In genomic region chr1:231885209-231885854, GRCh38 we compare ENCODE assay signal across 24 cellular contexts.
A peak's percentile ranks its signal among the peaks of the same experiment; 100 is the strongest.
DNase-seq lines count a peak whose midpoint lies in the region; ATAC-seq and TF ChIP-seq lines count a peak whose summit lies in the region.
"Had no signal": no experiment of that assay in that cellular context is flagged by ENCODE, and none has a peak within 500 bp of the region (broad histone marks: within the 10 kb centered on the region; RNA-seq: fewer than 3 reads in every experiment).

No MANE protein-coding gene starts in this region.

- intact Hi-C loops in uterus (cut with DNase I; ENCODE audit: low total_unique reads) = no loop called here

- H3K4me1 Mint-ChIP-seq in T-cell = peaks cover 6 to 21% (median 7%) of the 10 kb centered on the region in 3 donors
- H3K4me1 Mint-ChIP-seq: activated naive CD8-positive, alpha-beta T cell treated with anti-CD3 and anti-CD28 coated beads for 36 hours; B cell had no signal

- POLR2A ChIA-PET in SK-N-SH (lab: Yijun Ruan, JAX) (no interaction called here), T-cell (lab: Charles Lee) (no interaction called here)

- H3K9ac ChIP-seq in SK-N-SH = no peak overlapping the region

- no peaks in the 10 kb centered on the region for H3K9me3 Mint-ChIP-seq in T-cell
- H3K9me3 Mint-ChIP-seq: activated CD8-positive, alpha-beta T cell treated with anti-CD3 and anti-CD28 coated beads for 36 hours; activated naive CD8-positive, alpha-beta T cell treated with anti-CD3 and anti-CD28 coated beads for 36 hours; activated T-cell treated with anti-CD3 and anti-CD28 coated beads, Interleukin-2, amount 50 U/mL, for 72 hours; GM23338; WTC11 had no signal

- H3K36me3 Mint-ChIP-seq in T-cell = peaks cover 29% of the 10 kb centered on the region
- H3K36me3 Mint-ChIP-seq: activated naive CD8-positive, alpha-beta T cell treated with anti-CD3 and anti-CD28 coated beads for 36 hours; WTC11 had no signal

- no peak for TF ChIP-seq POLR2A in uterus (IDR thresholded peaks at IDR 0.05)

- H3K9me3 ChIP-seq in SK-N-SH = no peaks in the 10 kb centered on the region
- H3K9me3 ChIP-seq in osteoblast (ENCODE audit: low read depth, low read length) = no peaks in the 10 kb centered on the region
- no peaks in the 10 kb centered on the region for H3K9me3 ChIP-seq in uterus
- H3K9me3 ChIP-seq: left ventricle myocardium inferior had no signal

- H3K79me2 ChIP-seq in SK-N-SH (ENCODE audit: insufficient read depth) (no peaks in the 10 kb centered on the region), osteoblast (ENCODE audit: insufficient read depth, low read length) (no peaks in the 10 kb centered on the region)

- H3K4me2 ChIP-seq in SK-N-SH (no peak overlapping the region), osteoblast (ENCODE audit: insufficient read depth, low read length) (peak overlapping the region; percentile 14)
- H3K4me2 ChIP-seq: GM23338 had no signal

- H3K27me3 ChIP-seq in SK-N-SH (ENCODE audit: insufficient read depth) (no peaks in the 10 kb centered on the region), osteoblast (ENCODE audit: insufficient read depth, low read length) (no peaks in the 10 kb centered on the region), uterus (no peaks in the 10 kb centered on the region)
- H3K27me3 ChIP-seq: foreskin keratinocyte had no signal

- ATAC-seq in GM21528 (IDR thresholded peaks at IDR 0.05; ENCODE audit: low FRiP score, unreplicated experiment) (no peak), HG02798 (IDR thresholded peaks at IDR 0.05; ENCODE audit: poor library complexity, unreplicated experiment) (no peak), T-cell (replicated peaks in 1 of 4) (no peak)
- ATAC-seq: activated CD8-positive, alpha-beta T cell treated with anti-CD3 and anti-CD28 coated beads for 36 hours; activated T-cell treated with anti-CD3 and anti-CD28 coated beads, Interleukin-2, amount 50 U/mL, for 72 hours; foreskin keratinocyte; GM12878; GM23338; WTC11 had no signal

- 59% methylated on average over 7 of the region's 7 CpGs for WGBS in SK-N-SH (ENCODE audit: low lambda C conversion rate)

- H3K27ac ChIP-seq in SK-N-SH (ENCODE audit: low read depth in 2 of 2, low read length in 1 of 2) (peak overlapping the region in 1 of 2 experiments; percentile 34; a peak in 3 of 4 replicates), osteoblast (ENCODE audit: low read depth, low read length) (no peak overlapping the region), uterus (no peak overlapping the region)
- H3K27ac ChIP-seq: foreskin keratinocyte, HL-60, left ventricle myocardium inferior, skin epidermis had no signal

- TF ChIP-seq EP300 in SK-N-SH (IDR thresholded peaks at IDR 0.05; ENCODE audit: borderline replicate concordance in 1 of 2, low read depth in 1 of 2, low read length in 1 of 2) = no peak

- H3K27me3 Mint-ChIP-seq in T-cell = no peaks in the 10 kb centered on the region
- H3K27me3 Mint-ChIP-seq: activated CD8-positive, alpha-beta T cell treated with anti-CD3 and anti-CD28 coated beads for 36 hours; activated naive CD8-positive, alpha-beta T cell treated with anti-CD3 and anti-CD28 coated beads for 36 hours; B cell had no signal

- H2AFZ ChIP-seq in SK-N-SH (ENCODE audit: low read depth) (no peak overlapping the region), osteoblast (ENCODE audit: low read length) (no peak overlapping the region)
- H2AFZ ChIP-seq: GM23338 had no signal

- no peaks in the 10 kb centered on the region for H3K9me2 ChIP-seq in SK-N-SH

- no peak for TF ChIP-seq RAD21 in SK-N-SH (IDR thresholded peaks at IDR 0.05; ENCODE audit: low read length)

- no peak overlapping the region for H3K4me3 ChIP-seq in SK-N-SH (ENCODE audit: low read depth in 2 of 2, low read length in 1 of 2)
- no peak overlapping the region for H3K4me3 ChIP-seq in osteoblast (ENCODE audit: insufficient read depth, low read length)
- H3K4me3 ChIP-seq in uterus = no peak overlapping the region
- H3K4me3 ChIP-seq: GM12878, GM23338, left ventricle myocardium inferior, skin epidermis had no signal

- H4K20me1 ChIP-seq in SK-N-SH (ENCODE audit: insufficient read depth) = no peaks in the 10 kb centered on the region
- H4K20me1 ChIP-seq in osteoblast (ENCODE audit: insufficient read depth, low read length) = no peaks in the 10 kb centered on the region

- H3K36me3 ChIP-seq in SK-N-SH (replicated peaks in 1 of 2; ENCODE audit: control insufficient read depth in 1 of 2, insufficient read depth in 2 of 2, low read length in 1 of 2) = no peaks in the 10 kb centered on the region
- H3K36me3 ChIP-seq in osteoblast (ENCODE audit: insufficient read depth, low read length) = no peaks in the 10 kb centered on the region
- no peaks in the 10 kb centered on the region for H3K36me3 ChIP-seq in uterus
- H3K36me3 ChIP-seq: left ventricle myocardium inferior had no signal

- H3K4me3 Mint-ChIP-seq in T-cell = no peak overlapping the region
- H3K4me3 Mint-ChIP-seq: activated CD8-positive, alpha-beta T cell treated with anti-CD3 and anti-CD28 coated beads for 36 hours; activated naive CD8-positive, alpha-beta T cell treated with anti-CD3 and anti-CD28 coated beads for 36 hours; activated T-cell treated with anti-CD3 and anti-CD28 coated beads, Interleukin-2, amount 50 U/mL, for 72 hours; B cell; GM23338; WTC11 had no signal

- TF ChIP-seq CTCF in SK-N-SH (IDR thresholded peaks at IDR 0.05) (no peak), osteoblast (IDR thresholded peaks at IDR 0.05; ENCODE audit: extremely low read depth, low read depth, low read length) (no peak), uterus (IDR thresholded peaks at IDR 0.05) (no peak)

- H3F3A ChIP-seq in SK-N-SH (replicated peaks; ENCODE audit: insufficient read depth) = no peaks in the 10 kb centered on the region

- peak; percentile 7 for DNase-seq in HCEC 1CT
- DNase-seq in SK-N-SH = no peak
- peak; percentile 9 for DNase-seq in fibroblast of peridontal ligament (ENCODE audit: extremely low read depth)
- peak; percentile 80 for DNase-seq in osteoblast (ENCODE audit: insufficient read length, low spot score, missing footprints)
- DNase-seq in uterus = no peak
- DNase-seq in T-cell = no peak
- DNase-seq: activated CD8-positive, alpha-beta T cell treated with anti-CD3 and anti-CD28 coated beads for 36 hours; activated naive CD8-positive, alpha-beta T cell treated with anti-CD3 and anti-CD28 coated beads for 36 hours; activated T-cell treated with anti-CD3 and anti-CD28 coated beads, Interleukin-2, amount 50 U/mL, for 72 hours; Calu3; foreskin keratinocyte; GDM1; KBM-7; left ventricle myocardium inferior; NCI-H1092 treated with DMSO at 0.1 percent for 48 hours; NCI-H526 treated with DMSO at 0.1 percent for 48 hours had no signal

- H3K4me1 ChIP-seq in SK-N-SH (ENCODE audit: control insufficient read depth in 1 of 2, insufficient read depth in 2 of 2, low read depth in 1 of 2, low read length in 1 of 2) (no peaks in the 10 kb centered on the region; a peak in 1 of 4 replicates), osteoblast (ENCODE audit: insufficient read depth, low read length) (peaks cover 4% of the 10 kb centered on the region), uterus (no peaks in the 10 kb centered on the region)
- H3K4me1 ChIP-seq: foreskin keratinocyte had no signal

- CTCF ChIA-PET in SK-N-SH (lab: Yijun Ruan, JAX) (no interaction called here), T-cell (lab: Charles Lee) (no interaction called here)

- no peak overlapping the region for H3K27ac Mint-ChIP-seq in T-cell
- H3K27ac Mint-ChIP-seq: activated CD8-positive, alpha-beta T cell treated with anti-CD3 and anti-CD28 coated beads for 36 hours; activated naive CD8-positive, alpha-beta T cell treated with anti-CD3 and anti-CD28 coated beads for 36 hours; activated T-cell treated with anti-CD3 and anti-CD28 coated beads, Interleukin-2, amount 50 U/mL, for 72 hours; B cell; GM23338; WTC11 had no signal

TF ChIP-seq in SK-N-SH, 30 proteins besides CTCF, POLR2A, EP300 and RAD21:
- TF ChIP-seq TAF1 (IDR thresholded peaks at IDR 0.05; ENCODE audit: borderline replicate concordance, low read depth, low read length) (no peak), FOSL2 (IDR thresholded peaks at IDR 0.05; ENCODE audit: borderline replicate concordance, low read depth) (0 out of 2 replicates have a peak, but pooled peaks have one; percentile 13)

Comparison
In these comparisons a context has a peak if more than half of its experiments do, and no peak if none do; other contexts are left out.
1. DNase-seq: peak in HCEC 1CT (single experiment), fibroblast of peridontal ligament (single experiment) and osteoblast (single experiment); none in SK-N-SH (single experiment), uterus (0 of 2) and T-cell (0 of 34).